ENCODE assay signal across 8 cellular contexts in genomic region chr22:38203855-38204497, GRCh38. TPM values are rescaled to one million over a fixed set of nuclear protein-coding genes. Genes with fewer than 3 reads are reported as not detected.
DNase-seq lines count a peak whose midpoint lies in the region; ATAC-seq and TF ChIP-seq lines count a peak whose summit lies in the region.

No MANE protein-coding gene starts in this region.

- peak overlapping the region; percentile 94 for H3K27ac ChIP-seq in GM23248

- peak overlapping the region; percentile 68 for H3K27ac Mint-ChIP-seq in stimulated activated naive B cell treated with anti-CD40 and anti-IgM and Interleukin-4, amounts not matched to agents 10 μg/mL and 1 μg/mL and 100 μg/mL, for 72 hours

- peaks cover 27% of the 10 kb centered on the region; the same call in 1 of the 2 replicates for H3F3A ChIP-seq in GM23248 (ENCODE audit: insufficient read depth)

- no peaks in the 10 kb centered on the region for H3K9me3 Mint-ChIP-seq in stimulated activated naive B cell treated with anti-CD40 and anti-IgM and Interleukin-4, amounts not matched to agents 10 μg/mL and 1 μg/mL and 100 μg/mL, for 72 hours

- peak overlapping the region; percentile 94 for H3K4me2 ChIP-seq in GM23248 (ENCODE audit: unreplicated experiment)

- no peaks in the 10 kb centered on the region for H3K27me3 Mint-ChIP-seq in stimulated activated naive B cell treated with anti-CD40 and anti-IgM and Interleukin-4, amounts not matched to agents 10 μg/mL and 1 μg/mL and 100 μg/mL, for 72 hours

- no peaks in the 10 kb centered on the region for H3K36me3 ChIP-seq in GM23248 (ENCODE audit: low read depth)

- ATAC-seq in stimulated activated naive B cell treated with anti-CD40 and anti-IgM and Interleukin-4, amounts not matched to agents 10 μg/mL and 1 μg/mL and 100 μg/mL, for 72 hours (replicated peaks) = peak in 1 of 2 donors; percentile 13
- ATAC-seq in HG03095 (IDR thresholded peaks at IDR 0.05; ENCODE audit: unreplicated experiment) (no peak), GM19023 (IDR thresholded peaks at IDR 0.05; ENCODE audit: unreplicated experiment) (no peak), GM21825 (IDR thresholded peaks at IDR 0.05; ENCODE audit: unreplicated experiment) (no peak)

- H3K4me3 ChIP-seq in GM23248 (peak overlapping the region; percentile 83), foreskin fibroblast (ENCODE audit: low read depth in 1 of 2, low read length in 2 of 2) (peak overlapping the region; percentile 78 to 90)

- peaks cover 65% of the 10 kb centered on the region for H3K79me2 ChIP-seq in GM23248 (ENCODE audit: insufficient read depth)

- peaks cover 4% of the 10 kb centered on the region; the same call in 1 of the 2 replicates for H4K20me1 ChIP-seq in GM23248 (ENCODE audit: insufficient read depth)

- peak overlapping the region; percentile 98 for H3K9ac ChIP-seq in GM23248

- H3K4me1 Mint-ChIP-seq in stimulated activated naive B cell treated with anti-CD40 and anti-IgM and Interleukin-4, amounts not matched to agents 10 μg/mL and 1 μg/mL and 100 μg/mL, for 72 hours = peaks cover 48 to 51% of the 10 kb centered on the region in 2 donors

- no peak overlapping the region for H2AFZ ChIP-seq in GM23248

- peaks cover 0 to 12% of the 10 kb centered on the region in 2 donors for H3K36me3 Mint-ChIP-seq in stimulated activated naive B cell treated with anti-CD40 and anti-IgM and Interleukin-4, amounts not matched to agents 10 μg/mL and 1 μg/mL and 100 μg/mL, for 72 hours

- H3K4me3 Mint-ChIP-seq in stimulated activated naive B cell treated with anti-CD40 and anti-IgM and Interleukin-4, amounts not matched to agents 10 μg/mL and 1 μg/mL and 100 μg/mL, for 72 hours = peak overlapping the region; percentile 83 to 89

- WGBS in GM23248 (ENCODE audit: low coverage in 1 of 2, low lambda C conversion rate in 2 of 2, missing lambda C conversion rate in 2 of 2), 2 experiments = 91 to 97% methylated on average over 3 of the region's 3 CpGs

- H3K27me3 ChIP-seq in GM23248 (replicated peaks; ENCODE audit: insufficient read depth) = no peaks in the 10 kb centered on the region

- TF ChIP-seq CTCF in foreskin fibroblast (IDR thresholded peaks at IDR 0.05; ENCODE audit: low read depth, low read length) = no peak

- DNase-seq in GM23248 (peak; percentile 81), UCSD-AML1 (lab: John Stamatoyannopoulos, UW; ENCODE audit: unreplicated experiment) (peak; percentile 27), foreskin fibroblast (peak; percentile 70 to 81), nucleus accumbens (lab: John Stamatoyannopoulos, UW) (no peak)
- no peak for DNase-seq in stimulated activated naive B cell treated with anti-CD40 and anti-IgM and Interleukin-4, amounts not matched to agents 10 μg/mL and 1 μg/mL and 100 μg/mL, for 72 hours

- H3K9me2 ChIP-seq in GM23248 (ENCODE audit: insufficient read depth) = no peaks in the 10 kb centered on the region

- peaks cover 26% of the 10 kb centered on the region for H3K4me1 ChIP-seq in GM23248 (ENCODE audit: insufficient read depth)

- H3K9me3 ChIP-seq in GM23248 (ENCODE audit: low read depth) = no peaks in the 10 kb centered on the region

- in situ Hi-C loops in GM23248 (cut with MboI) = no loop called here

RNA-seq across cellular contexts. Expression of gene MAFF, which starts 2.2 kb away (rescaled TPM):
- 68.1 and 73.0 TPM in 2 replicates for total RNA-seq in GM23248 (2014; rRNA removed; shearing (Covaris generic))
- 34.6 and 37.1 TPM in 2 replicates for polyA plus RNA-seq in GM23248 (2016; fragmentation: Nextera tagmentation; extraction: Ambion mirVana)

RNA-seq across cellular contexts. Expression of gene PLA2G6, which starts 22.3 kb away (rescaled TPM):
- total RNA-seq in GM23248 (2014; rRNA removed; shearing (Covaris generic)) = 5.5 and 28.3 TPM in 2 replicates
- polyA plus RNA-seq in GM23248 (2016; fragmentation: Nextera tagmentation; extraction: Ambion mirVana) = 5.6 and 6.5 TPM in 2 replicates

Comparison
In these comparisons a context has a peak if more than half of its experiments do, and no peak if none do; other contexts are left out.
1. DNase-seq: peak in GM23248 (single experiment), UCSD-AML1 (single experiment) and foreskin fibroblast (2 of 2); none in stimulated activated naive B cell treated with anti-CD40 and anti-IgM and Interleukin-4, amounts not matched to agents 10 μg/mL and 1 μg/mL and 100 μg/mL, for 72 hours (single experiment) and nucleus accumbens (0 of 56).